In genomic region chr7:85004402-85004801, GRCh38 we compare ENCODE assay signal across 17 cellular contexts.
DNase-seq lines count a peak whose midpoint lies in the region; ATAC-seq and TF ChIP-seq lines count a peak whose summit lies in the region.
"Had no signal": no experiment of that assay in that cellular context is flagged by ENCODE, and none has a peak within 500 bp of the region (broad histone marks: within the 10 kb centered on the region; RNA-seq: fewer than 3 reads in every experiment).

No MANE protein-coding gene starts in this region.

- POLR2A ChIA-PET in RWPE1 (lab: Yijun Ruan, JAX; ENCODE audit: low non-redundant PET), result no interaction called here

- DNase-seq in NCI-H524 (lab: John Stamatoyannopoulos, UW) (peak; percentile 10 to 27), NCI-H524 treated with DMSO at 0.1 percent for 48 hours (lab: John Stamatoyannopoulos, UW) (no peak), OCI-M1 (lab: John Stamatoyannopoulos, UW) (peak; percentile 33), fibroblast of mammary gland (ENCODE audit: low read depth) (peak; percentile 18), RWPE1 (ENCODE audit: low spot score) (no peak)
- DNase-seq in stimulated activated naive CD8-positive, alpha-beta T cell treated with anti-CD3 and anti-CD28 coated beads, Interleukin-15, amount 100 ng/mL, for 72 hours, result no peak
- DNase-seq: activated CD4-positive, alpha-beta T cell treated with anti-CD3 and anti-CD28 coated beads, Interleukin-2, amount 50 U/mL, for 4 hours; activated naive CD4-positive, alpha-beta T cell treated with Interleukin-2 at 50 U/mL for 16 hours; anterior cingulate cortex; CD4-positive, CD25-positive, alpha-beta regulatory T cell; cortex of kidney; gastrocnemius medialis; T-cell had no signal

- H3K4me3 ChIP-seq in fibroblast of mammary gland (ENCODE audit: control insufficient read depth, low read depth, low read length), result no peak overlapping the region
- H3K4me3 ChIP-seq: gastrocnemius medialis, HAP-1 had no signal

- peaks cover 17% of the 10 kb centered on the region for H3K27me3 Mint-ChIP-seq in stimulated activated naive CD8-positive, alpha-beta T cell treated with anti-CD3 and anti-CD28 coated beads, Interleukin-15, amount 100 ng/mL, for 72 hours
- H3K27me3 Mint-ChIP-seq: CD4-positive, CD25-positive, alpha-beta regulatory T cell had no signal

- no peak overlapping the region for H3K27ac Mint-ChIP-seq in stimulated activated naive CD8-positive, alpha-beta T cell treated with anti-CD3 and anti-CD28 coated beads, Interleukin-15, amount 100 ng/mL, for 72 hours
- H3K27ac Mint-ChIP-seq: CD4-positive, CD25-positive, alpha-beta regulatory T cell; T-cell had no signal

- H3K27ac ChIP-seq in RWPE1, result no peak overlapping the region
- H3K27ac ChIP-seq: gastrocnemius medialis had no signal

- no peaks in the 10 kb centered on the region for H3K4me1 Mint-ChIP-seq in stimulated activated naive CD8-positive, alpha-beta T cell treated with anti-CD3 and anti-CD28 coated beads, Interleukin-15, amount 100 ng/mL, for 72 hours
- H3K4me1 Mint-ChIP-seq: CD4-positive, CD25-positive, alpha-beta regulatory T cell; T-cell had no signal

- ATAC-seq in HG02852 (IDR thresholded peaks at IDR 0.05; ENCODE audit: unreplicated experiment) (no peak), HG03432 (IDR thresholded peaks at IDR 0.05; ENCODE audit: unreplicated experiment) (no peak)
- no peak for ATAC-seq in stimulated activated naive CD8-positive, alpha-beta T cell treated with anti-CD3 and anti-CD28 coated beads, Interleukin-15, amount 100 ng/mL, for 72 hours
- ATAC-seq: gastrocnemius medialis, Right ventricle myocardium inferior, T-cell had no signal

- CTCF ChIA-PET in RWPE1 (lab: Yijun Ruan, JAX), result no interaction called here

- H3K4me3 Mint-ChIP-seq in stimulated activated naive CD8-positive, alpha-beta T cell treated with anti-CD3 and anti-CD28 coated beads, Interleukin-15, amount 100 ng/mL, for 72 hours, result no peak overlapping the region
- H3K4me3 Mint-ChIP-seq: CD4-positive, CD25-positive, alpha-beta regulatory T cell; T-cell had no signal

- TF ChIP-seq CTCF in fibroblast of mammary gland (conservative IDR thresholded peaks at IDR 0.05; ENCODE audit: control insufficient read depth, insufficient read depth, low read depth, low read length), result no peak
- TF ChIP-seq CTCF in RWPE1 (conservative IDR thresholded peaks at IDR 0.05; ENCODE audit: low read depth), result no peak

- H3K9me3 Mint-ChIP-seq in stimulated activated naive CD8-positive, alpha-beta T cell treated with anti-CD3 and anti-CD28 coated beads, Interleukin-15, amount 100 ng/mL, for 72 hours, result no peaks in the 10 kb centered on the region
- H3K9me3 Mint-ChIP-seq: T-cell had no signal

Comparison
In these comparisons a context has a peak if more than half of its experiments do, and no peak if none do; other contexts are left out.
1. DNase-seq: peak in NCI-H524 (2 of 2), OCI-M1 (single experiment) and fibroblast of mammary gland (single experiment); none in NCI-H524 treated with DMSO at 0.1 percent for 48 hours (single experiment), stimulated activated naive CD8-positive, alpha-beta T cell treated with anti-CD3 and anti-CD28 coated beads, Interleukin-15, amount 100 ng/mL, for 72 hours (0 of 2) and RWPE1 (single experiment).